Comparison of ENCODE assay signal across 15 cellular contexts in the genomic region with DNA sequence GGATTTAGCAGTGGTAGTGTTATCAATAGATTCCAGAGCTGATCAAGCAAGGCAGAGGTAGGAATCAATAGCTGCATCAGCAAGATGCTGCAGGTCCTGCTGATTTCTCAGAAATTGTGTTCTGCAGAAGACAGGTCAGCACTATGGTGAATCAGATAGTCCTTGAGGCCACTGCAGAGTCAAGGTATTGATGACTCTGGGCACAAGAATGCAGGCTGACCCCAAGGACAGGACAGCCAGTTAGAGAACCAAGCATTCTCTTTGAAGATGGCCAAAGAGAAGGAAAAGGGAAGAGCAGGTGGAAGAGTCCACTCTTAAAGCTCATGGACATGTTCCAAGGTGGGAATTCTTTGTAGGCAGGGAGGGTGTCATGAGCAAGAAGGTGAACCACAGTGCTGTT. TPM values are rescaled to one million over a fixed set of nuclear protein-coding genes. Genes with fewer than 3 reads are reported as not detected.
DNase-seq lines count a peak whose midpoint lies in the region; ATAC-seq and TF ChIP-seq lines count a peak whose summit lies in the region.
"Had no signal": no experiment of that assay in that cellular context is flagged by ENCODE, and none has a peak within 500 bp of the region (broad histone marks: within the 10 kb centered on the region; RNA-seq: fewer than 3 reads in every experiment).

No MANE protein-coding gene starts in this region.

- no peaks in the 10 kb centered on the region for H3K9me3 ChIP-seq in uterus
- H3K9me3 ChIP-seq: SJCRH30 had no signal

- H3K36me3 Mint-ChIP-seq in effector memory CD8-positive, alpha-beta T cell (ENCODE audit: insufficient read depth): no peaks in the 10 kb centered on the region

- TF ChIP-seq POLR2A in uterus (IDR thresholded peaks at IDR 0.05) (no peak), GM18505 (IDR thresholded peaks at IDR 0.05; ENCODE audit: borderline replicate concordance, extremely low read depth, insufficient read depth, insufficient read length) (no peak)

- no peak for TF ChIP-seq CTCF in fibroblast of mammary gland (conservative IDR thresholded peaks at IDR 0.05; ENCODE audit: control insufficient read depth, insufficient read depth, low read depth, low read length)
- TF ChIP-seq CTCF in uterus (IDR thresholded peaks at IDR 0.05): no peak

- H3K4me3 Mint-ChIP-seq in effector memory CD8-positive, alpha-beta T cell: no peak overlapping the region
- H3K4me3 Mint-ChIP-seq: H9 had no signal

- H3K27me3 Mint-ChIP-seq in effector memory CD8-positive, alpha-beta T cell: no peaks in the 10 kb centered on the region

- H3K4me3 ChIP-seq in fibroblast of mammary gland (ENCODE audit: control insufficient read depth, low read depth, low read length): no peak overlapping the region
- H3K4me3 ChIP-seq in uterus: no peak overlapping the region
- H3K4me3 ChIP-seq: SJCRH30 had no signal

- no peak overlapping the region for H3K27ac Mint-ChIP-seq in effector memory CD8-positive, alpha-beta T cell
- H3K27ac Mint-ChIP-seq: H9 had no signal

- intact Hi-C loops in uterus (cut with DNase I; ENCODE audit: low total_unique reads): no loop called here

- H3K27me3 ChIP-seq in uterus: no peaks in the 10 kb centered on the region
- H3K27me3 ChIP-seq: SJCRH30 had no signal

- DNase-seq in M059J (ENCODE audit: low read depth): peak; percentile 70
- DNase-seq in fibroblast of mammary gland (ENCODE audit: low read depth): peak; percentile 39
- DNase-seq in renal cortical epithelial cell (ENCODE audit: low read depth): peak; percentile 49
- DNase-seq in uterus: no peak
- no peak for DNase-seq in effector memory CD8-positive, alpha-beta T cell
- no peak for DNase-seq in epidermal melanocyte (ENCODE audit: insufficient read length, low spot score)
- no peak for DNase-seq in kidney glomerular epithelial cell (lab: John Stamatoyannopoulos, UW)
- DNase-seq: H9; NCI-H1436; NCI-H2029 treated with DMSO at 0.1 percent for 48 hours; NCI-H524 treated with DMSO at 0.1 percent for 48 hours; NK-92 treated with Interleukin-12 subunit alpha and Interleukin-12 subunit beta, amount 100 ng/mL, for 24 hours; SJCRH30 had no signal

- H3K4me1 Mint-ChIP-seq in effector memory CD8-positive, alpha-beta T cell (ENCODE audit: low read depth in 2 of 2): no peaks in the 10 kb centered on the region

- H3K36me3 ChIP-seq in uterus: no peaks in the 10 kb centered on the region
- H3K36me3 ChIP-seq: SJCRH30 had no signal

- no peaks in the 10 kb centered on the region for H3K4me1 ChIP-seq in uterus
- H3K4me1 ChIP-seq: SJCRH30 had no signal

- H3K27ac ChIP-seq in uterus: peak overlapping the region; percentile 87 to 93
- H3K27ac ChIP-seq: RWPE1, SJCRH30 had no signal

- no peaks in the 10 kb centered on the region for H3K9me3 Mint-ChIP-seq in effector memory CD8-positive, alpha-beta T cell
- H3K9me3 Mint-ChIP-seq: H9 had no signal

- ATAC-seq in effector memory CD8-positive, alpha-beta T cell (replicated peaks): no peak
- no peak for ATAC-seq in GM18505 (IDR thresholded peaks at IDR 0.05; ENCODE audit: unreplicated experiment)

RNA-seq across cellular contexts. Expression of gene PRUNE2, which starts 28.0 kb away (rescaled TPM):
- 4.8 and 7.2 TPM in 2 replicates for total RNA-seq in M059J (2014; rRNA removed; shearing (Covaris generic))
- total RNA-seq in renal cortical epithelial cell (30.4 and 38.8 TPM in 2 replicates), uterus (100 to 1,000 TPM in 2 of 4 donors, 10 to 100 TPM in 2; 51.4 to 187 (median 97.1) TPM)

Comparison
In these comparisons a context has a peak if more than half of its experiments do, and no peak if none do; other contexts are left out.
1. DNase-seq: peak in M059J (single experiment), fibroblast of mammary gland (single experiment) and renal cortical epithelial cell (single experiment); none in uterus (0 of 2), effector memory CD8-positive, alpha-beta T cell (0 of 3), epidermal melanocyte (single experiment) and kidney glomerular epithelial cell (single experiment).